11 cellular contexts compared by ENCODE assay signal in genomic region chr4:95949808-95950207, GRCh38.
"Had no signal": no experiment of that assay in that cellular context is flagged by ENCODE, and none has a peak within 500 bp of the region (broad histone marks: within the 10 kb centered on the region; RNA-seq: fewer than 3 reads in every experiment).

No MANE protein-coding gene starts in this region.

- H3K27ac ChIP-seq: GM23248 had no signal

- H3K36me3 ChIP-seq: HAP-1 had no signal

- DNase-seq: GM23248, GOT3, H7, H9, HCEC 1CT, HFFc6 had no signal

- H3K9me3 ChIP-seq: HAP-1 had no signal

- ATAC-seq: GM23338, HCT116 had no signal

- H3K27ac Mint-ChIP-seq: GM23338, H9, HFFc6 had no signal

- H3K4me2 ChIP-seq: GM23338 had no signal

- H3K9ac ChIP-seq: GM23248 had no signal

- FAIRE-seq: H1, H54 had no signal

- H3K4me1 ChIP-seq: HAP-1 had no signal

- H2AFZ ChIP-seq: GM23248, GM23338 had no signal

- H3K4me3 ChIP-seq: GM23248, GM23338, HAP-1 had no signal

- H3K4me3 Mint-ChIP-seq: GM23338, H9, HFFc6 had no signal
